ENCODE assay signal across 8 cellular contexts in genomic region chr6:13711726-13712484, GRCh38. TPM values are rescaled to one million over a fixed set of nuclear protein-coding genes. Genes with fewer than 3 reads are reported as not detected.
A peak's percentile ranks its signal among the peaks of the same experiment; 100 is the strongest.
DNase-seq lines count a peak whose midpoint lies in the region; ATAC-seq and TF ChIP-seq lines count a peak whose summit lies in the region.

TSS of gene RANBP9 (minus strand) at chr6:13711835. CDS start at chr6:13711505, 330 bp downstream.

- ATAC-seq in GM21515 (IDR thresholded peaks at IDR 0.05; ENCODE audit: unreplicated experiment): peak; percentile 78

- no peaks in the 10 kb centered on the region for H3K9me3 ChIP-seq in OCI-LY7 (ENCODE audit: low read length)

- peaks cover 40% of the 10 kb centered on the region for H3K79me2 ChIP-seq in OCI-LY7 (ENCODE audit: insufficient read depth, low read depth, low read length)

- H3K4me2 ChIP-seq in OCI-LY7 (ENCODE audit: low read length): peak within 1 kb of the TSS; percentile 85

- CTCF ChIA-PET in OCI-LY7 (lab: Charles Lee; ENCODE audit: unreplicated experiment): no interaction called here

- peaks cover 20% of the 10 kb centered on the region for H3K4me1 ChIP-seq in OCI-LY7 (ENCODE audit: insufficient read depth, low read length, poor library complexity, severe bottlenecking)

- peak within 1 kb of the TSS; percentile 97 for H2AFZ ChIP-seq in OCI-LY7 (ENCODE audit: low read length)

- H3K4me3 ChIP-seq in OCI-LY7 (ENCODE audit: low read depth, low read length, poor library complexity, severe bottlenecking): peak within 1 kb of the TSS; percentile 74

- TF ChIP-seq CTCF in OCI-LY7 (conservative IDR thresholded peaks at IDR 0.05; ENCODE audit: low read length): no peak

- H3K36me3 ChIP-seq in OCI-LY7 (ENCODE audit: insufficient read depth, low read length): 0 out of 2 replicates have a peak, but pooled peaks cover 6% of the 10 kb centered on the region

- POLR2A ChIA-PET in OCI-LY7 (lab: Charles Lee): interaction anchor here (1.2 kb wide), 1 partner anchor 70 kb away, joined by 4 read pairs; no protein-coding TSS in a partner anchor

- BruUV-seq in OCI-LY7 (replicated peaks; lab: Mats Ljungman, UMichigan): no TSS peak

- DNase-seq in DMS 273 (lab: John Stamatoyannopoulos, UW; ENCODE audit: unreplicated experiment) (peak; percentile 98), HuH-7 (ENCODE audit: low spot score) (peak; percentile 72), OCI-LY7 (ENCODE audit: low spot score) (peak; percentile 95), activated T-cell treated with anti-CD3 and anti-CD28 coated beads for 4 hours (peak; percentile 77), epithelial cell of prostate (ENCODE audit: low read depth, low spot score) (no peak), mucosa of gallbladder (ENCODE audit: low spot score) (peak; percentile 88)
- DNase-seq in stimulated activated CD8-positive, alpha-beta memory T cell treated with anti-CD3 and anti-CD28 coated beads, Interleukin-4, amount 100 ng/mL, for 4 hours (ENCODE audit: low read depth in 2 of 2, low spot score in 1 of 2): peak; percentile 57 to 78

- H3K27ac ChIP-seq in OCI-LY7 (ENCODE audit: low read depth, low read length, poor library complexity, severe bottlenecking): peak within 1 kb of the TSS; percentile 78
- peak within 1 kb of the TSS; percentile 93 for H3K27ac ChIP-seq in epithelial cell of prostate

- H3K9me2 ChIP-seq in OCI-LY7 (ENCODE audit: insufficient read depth, low read length): no peaks in the 10 kb centered on the region

- intact Hi-C loops in OCI-LY7 (cut with micrococcal nuclease; ENCODE audit: unreplicated experiment): loop anchor here (1.0 to 5.0 kb wide), 5 partner anchors 102 to 375 kb away; partner anchors contain the start of genes MCUR1 and SIRT5

- peaks cover 23% of the 10 kb centered on the region for H4K20me1 ChIP-seq in OCI-LY7 (ENCODE audit: insufficient read depth, low read length)

RNA-seq across cellular contexts. Expression of gene RANBP9, which starts in this region (rescaled TPM):
- 20.5 and 22.2 TPM in 2 replicates for total RNA-seq in OCI-LY7 (2014; rRNA removed; shearing (Covaris generic))
- total RNA-seq in OCI-LY7 (2022) (35.0 and 41.6 TPM in 2 replicates), mucosa of gallbladder (43.6 TPM)
